ENCODE assay signal across 1 cellular context in genomic region chr19:40642757-40643325, GRCh38.
TF ChIP-seq lines count a peak whose summit lies in the region.

No MANE protein-coding gene starts in this region.

TF ChIP-seq in K562, 482 proteins besides CTCF, POLR2A, EP300 and RAD21 (continued from another document):
- TF ChIP-seq CXXC5 (CRISPR knock-in tag; IDR thresholded peaks at IDR 0.05) (no peak), CREB3L1 (IDR thresholded peaks at IDR 0.05; ENCODE audit: borderline replicate concordance, low read depth) (no peak), KLF1 (tag; IDR thresholded peaks at IDR 0.05) (no peak)
